Comparison of ENCODE assay signal across 22 cellular contexts in the genomic region with DNA sequence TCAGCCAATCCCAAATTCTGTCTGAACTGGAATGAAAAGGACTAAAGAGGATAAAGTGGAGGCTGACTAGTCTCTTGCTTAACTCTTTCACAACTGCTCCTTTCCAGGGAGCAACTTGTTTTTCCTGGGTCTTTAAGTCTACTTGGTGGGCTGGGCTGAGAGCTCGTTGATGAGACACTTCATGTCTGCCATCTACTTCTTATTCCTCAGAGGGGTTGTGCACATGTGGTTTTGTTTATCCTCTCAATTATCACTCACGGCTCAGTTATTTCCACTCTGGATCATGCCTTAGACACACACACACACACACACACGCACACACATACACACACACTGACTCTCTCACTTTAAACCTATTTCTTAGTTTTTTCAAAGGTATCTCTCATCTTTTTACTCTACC.
"Had no signal": no experiment of that assay in that cellular context is flagged by ENCODE, and none has a peak within 500 bp of the region (broad histone marks: within the 10 kb centered on the region; RNA-seq: fewer than 3 reads in every experiment).

No MANE protein-coding gene starts in this region.

- H3K4me1 ChIP-seq: left lung, prostate gland, transverse colon, uterus had no signal

- H3K4me3 Mint-ChIP-seq: activated naive CD8-positive, alpha-beta T cell treated with anti-CD3 and anti-CD28 coated beads for 36 hours; activated T-cell treated with anti-CD3 and anti-CD28 coated beads, Interleukin-2, amount 50 U/mL, for 4 hours; naive thymus-derived CD4-positive, alpha-beta T cell; stimulated activated naive B cell treated with anti-CD40 and anti-IgM and Interleukin-4, amounts not matched to agents 10 μg/mL and 1 μg/mL and 100 μg/mL, for 72 hours; T-helper 2 cell treated with Interferon-gamma antibody and Interleukin-4, amounts not matched to agents 5 μg/mL and 100 μg/mL, for 36 hours had no signal

- H3K27me3 ChIP-seq: left lung, transverse colon, uterus had no signal

- H3K4me1 Mint-ChIP-seq: activated naive CD8-positive, alpha-beta T cell treated with anti-CD3 and anti-CD28 coated beads for 36 hours; naive thymus-derived CD4-positive, alpha-beta T cell; stimulated activated naive B cell treated with anti-CD40 and anti-IgM and Interleukin-4, amounts not matched to agents 10 μg/mL and 1 μg/mL and 100 μg/mL, for 72 hours had no signal

- H3K9me3 Mint-ChIP-seq: activated naive CD8-positive, alpha-beta T cell treated with anti-CD3 and anti-CD28 coated beads for 36 hours; activated T-cell treated with anti-CD3 and anti-CD28 coated beads, Interleukin-2, amount 50 U/mL, for 4 hours; activated T-helper 2 cell treated with anti-CD3 and anti-CD28 coated beads, Interferon-gamma antibody, Interleukin-2, Interleukin-4, amounts not matched to agents 10 μg/mL and 5 μg/mL and 100 μg/mL, durations not matched to agents 14 hours and 24 hours and 36 hours; T-helper 2 cell treated with Interferon-gamma antibody and Interleukin-4, amounts not matched to agents 5 μg/mL and 100 μg/mL, for 36 hours had no signal

- DNase-seq: activated CD8-positive, alpha-beta memory T cell treated with anti-CD3 and anti-CD28 coated beads, Interleukin-2, amount 50 U/mL, for 48 hours; activated naive CD4-positive, alpha-beta T cell; activated naive CD8-positive, alpha-beta T cell treated with anti-CD3 and anti-CD28 coated beads for 36 hours; activated T-cell treated with anti-CD3 and anti-CD28 coated beads, Interleukin-2, amount 50 U/mL, for 4 hours; cerebellar nuclear complex; cortex of kidney; foreskin melanocyte; glutamatergic neuron; hippocampal formation; kidney glomerular epithelial cell; left lung; naive thymus-derived CD4-positive, alpha-beta T cell; stimulated activated CD4-positive, alpha-beta T cell treated with anti-CD3 and anti-CD28 coated beads, Interleukin-2, amount 100 ng/mL, for 48 hours; stimulated activated CD8-positive, alpha-beta memory T cell treated with anti-CD3 and anti-CD28 coated beads, Interleukin-4, amount 100 ng/mL, for 48 hours; stimulated activated naive B cell treated with anti-CD40 and anti-IgM and Interleukin-4, amounts not matched to agents 10 μg/mL and 1 μg/mL and 100 μg/mL, for 72 hours; transverse colon; uterus had no signal

- H3K36me3 ChIP-seq: left lung, prostate gland, transverse colon, uterus had no signal

- H3K27me3 Mint-ChIP-seq: stimulated activated naive B cell treated with anti-CD40 and anti-IgM and Interleukin-4, amounts not matched to agents 10 μg/mL and 1 μg/mL and 100 μg/mL, for 72 hours had no signal

- ATAC-seq: activated T-cell treated with anti-CD3 and anti-CD28 coated beads, Interleukin-2, amount 50 U/mL, for 4 hours; left lung; naive thymus-derived CD4-positive, alpha-beta T cell; stimulated activated naive B cell treated with anti-CD40 and anti-IgM and Interleukin-4, amounts not matched to agents 10 μg/mL and 1 μg/mL and 100 μg/mL, for 72 hours had no signal

- H3K4me3 ChIP-seq: left lung, lung, prostate gland, transverse colon, uterus had no signal

- H3K27ac Mint-ChIP-seq: activated naive CD8-positive, alpha-beta T cell treated with anti-CD3 and anti-CD28 coated beads for 36 hours; activated T-helper 2 cell treated with anti-CD3 and anti-CD28 coated beads, Interferon-gamma antibody, Interleukin-2, Interleukin-4, amounts not matched to agents 10 μg/mL and 5 μg/mL and 100 μg/mL, durations not matched to agents 14 hours and 24 hours and 36 hours; naive thymus-derived CD4-positive, alpha-beta T cell; stimulated activated naive B cell treated with anti-CD40 and anti-IgM and Interleukin-4, amounts not matched to agents 10 μg/mL and 1 μg/mL and 100 μg/mL, for 72 hours; T-helper 2 cell treated with Interferon-gamma antibody and Interleukin-4, amounts not matched to agents 5 μg/mL and 100 μg/mL, for 36 hours had no signal

- H3K36me3 Mint-ChIP-seq: activated naive CD8-positive, alpha-beta T cell treated with anti-CD3 and anti-CD28 coated beads for 36 hours; stimulated activated naive B cell treated with anti-CD40 and anti-IgM and Interleukin-4, amounts not matched to agents 10 μg/mL and 1 μg/mL and 100 μg/mL, for 72 hours had no signal

- H3K9me3 ChIP-seq: left lung, prostate gland, transverse colon, uterus had no signal

- H3K27ac ChIP-seq: epithelial cell of prostate, left lung, prostate gland, transverse colon, uterus had no signal
